Comparison of ENCODE assay signal across 1 cellular context in genomic region chr1:20786310-20787099, GRCh38.
TF ChIP-seq lines count a peak whose summit lies in the region.

No MANE protein-coding gene starts in this region.

TF ChIP-seq in SK-N-SH, 30 proteins besides CTCF, POLR2A, EP300 and RAD21 (continued from another document):
- TF ChIP-seq REST (IDR thresholded peaks at IDR 0.05; ENCODE audit: low read depth, low read length), result no peak
